In the genomic region with DNA sequence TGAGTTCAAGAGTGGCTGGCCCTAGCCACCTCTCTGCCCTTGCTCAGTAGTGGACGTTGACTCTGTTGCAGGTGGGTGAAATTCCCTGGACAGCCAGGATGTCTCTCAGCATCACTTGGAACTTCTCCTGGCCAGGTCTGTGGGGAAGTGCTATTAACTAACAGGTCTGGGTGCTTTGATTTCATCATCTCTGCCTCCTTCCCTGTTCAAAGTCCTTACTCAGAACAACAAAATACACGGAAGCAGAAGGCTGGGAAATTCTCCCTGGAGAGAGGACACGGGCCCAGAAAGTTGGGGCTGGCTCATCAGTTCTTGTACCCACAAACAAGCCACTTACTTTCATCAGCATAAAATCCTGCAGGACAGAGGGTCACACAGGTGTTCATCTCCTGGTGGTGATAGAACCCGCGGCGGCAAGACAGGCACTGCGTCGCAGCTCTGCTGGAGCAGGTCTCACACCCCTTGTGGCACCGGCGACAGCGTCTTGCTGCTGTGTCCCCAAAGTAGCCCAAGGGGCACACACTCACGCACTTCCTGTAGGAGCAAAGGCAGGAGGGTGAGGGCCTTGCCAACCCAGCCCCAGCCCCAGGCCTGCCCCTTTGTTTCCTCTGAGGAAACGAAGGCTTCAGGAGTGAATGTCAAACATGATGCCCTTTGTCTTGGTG, we compare ENCODE assay signal across 13 cellular contexts.
"Had no signal": no experiment of that assay in that cellular context is flagged by ENCODE, and none has a peak within 500 bp of the region (broad histone marks: within the 10 kb centered on the region; RNA-seq: fewer than 3 reads in every experiment).

No MANE protein-coding gene starts in this region.

- H3K4me3 Mint-ChIP-seq: activated T-cell treated with anti-CD3 and anti-CD28 coated beads, Interleukin-2, amount 50 U/mL, for 24 hours; dendritic cell treated with granulocyte-macrophage colony-stimulating factor and Interleukin-4, amounts not matched to agents 40 ng/mL and 50 ng/mL, for 4 days; effector memory CD8-positive, alpha-beta T cell; stimulated activated naive CD8-positive, alpha-beta T cell treated with anti-CD3 and anti-CD28 coated beads, Interleukin-15, Interleukin-2, amounts not matched to agents 100 ng/mL and 50 ng/mL, for 24 hours; T-helper 2 cell treated with Interferon-gamma antibody and Interleukin-4, amounts not matched to agents 5 μg/mL and 100 μg/mL, for 36 hours had no signal

- H3K36me3 ChIP-seq: brain microvascular endothelial cell, thoracic aorta had no signal

- H3K9me3 Mint-ChIP-seq: activated naive CD4-positive, alpha-beta T cell treated with anti-CD3 and anti-CD28 coated beads, Interleukin-2, amount 50 U/mL, for 72 hours; activated T-cell treated with anti-CD3 and anti-CD28 coated beads, Interleukin-2, amount 50 U/mL, for 24 hours; dendritic cell treated with granulocyte-macrophage colony-stimulating factor and Interleukin-4, amounts not matched to agents 40 ng/mL and 50 ng/mL, for 4 days; effector memory CD8-positive, alpha-beta T cell; stimulated activated naive CD8-positive, alpha-beta T cell treated with anti-CD3 and anti-CD28 coated beads, Interleukin-15, Interleukin-2, amounts not matched to agents 100 ng/mL and 50 ng/mL, for 24 hours; T-helper 2 cell treated with Interferon-gamma antibody and Interleukin-4, amounts not matched to agents 5 μg/mL and 100 μg/mL, for 36 hours had no signal

- H3K4me3 ChIP-seq: thoracic aorta had no signal

- H3K9me3 ChIP-seq: thoracic aorta had no signal

- H3K27ac ChIP-seq: brain microvascular endothelial cell, thoracic aorta had no signal

- H3K27ac Mint-ChIP-seq: activated naive CD4-positive, alpha-beta T cell treated with anti-CD3 and anti-CD28 coated beads, Interleukin-2, amount 50 U/mL, for 72 hours; activated T-cell treated with anti-CD3 and anti-CD28 coated beads, Interleukin-2, amount 50 U/mL, for 24 hours; dendritic cell treated with granulocyte-macrophage colony-stimulating factor and Interleukin-4, amounts not matched to agents 40 ng/mL and 50 ng/mL, for 4 days; effector memory CD8-positive, alpha-beta T cell; stimulated activated naive CD8-positive, alpha-beta T cell treated with anti-CD3 and anti-CD28 coated beads, Interleukin-15, Interleukin-2, amounts not matched to agents 100 ng/mL and 50 ng/mL, for 24 hours; T-helper 2 cell treated with Interferon-gamma antibody and Interleukin-4, amounts not matched to agents 5 μg/mL and 100 μg/mL, for 36 hours had no signal

- DNase-seq: activated effector memory CD4-positive, alpha-beta T cell treated with anti-CD3 and anti-CD28 coated beads, Interleukin-2, amount 50 U/mL, for 16 hours; activated T-cell treated with anti-CD3 and anti-CD28 coated beads, Interleukin-2, amount 50 U/mL, for 24 hours; amygdala; brain microvascular endothelial cell; effector memory CD8-positive, alpha-beta T cell; right cardiac atrium; stimulated activated CD4-positive, alpha-beta T cell treated with anti-CD3 and anti-CD28 coated beads, Interleukin-12 subunit alpha, Interleukin-12 subunit beta, amount 100 ng/mL, for 4 hours had no signal

- ATAC-seq: activated CD4-positive, CD25-positive, alpha-beta regulatory T cell treated with anti-CD3 and anti-CD28 coated beads, Interleukin-2, amount 50 U/mL, for 24 hours; activated naive CD4-positive, alpha-beta T cell treated with anti-CD3 and anti-CD28 coated beads, Interleukin-2, amount 50 U/mL, for 72 hours; effector memory CD8-positive, alpha-beta T cell; right cardiac atrium had no signal

- H3K36me3 Mint-ChIP-seq: activated naive CD4-positive, alpha-beta T cell treated with anti-CD3 and anti-CD28 coated beads, Interleukin-2, amount 50 U/mL, for 72 hours had no signal
